8 cellular contexts compared by ENCODE assay signal in genomic region chrX:40580537-40581332, GRCh38.
A peak's percentile ranks its signal among the peaks of the same experiment; 100 is the strongest.
DNase-seq lines count a peak whose midpoint lies in the region; ATAC-seq lines count a peak whose summit lies in the region.

Gene ATP6AP2 (plus strand): TSS chrX:40580970. CDS start chrX:40581066, 96 bp downstream.

- H3K9ac ChIP-seq in BLaER1, result peak within 1 kb of the TSS; percentile 75

- peaks cover 5% of the 10 kb centered on the region; the same call in 1 of the 2 replicates for H3K27me3 ChIP-seq in BLaER1

- no peaks in the 10 kb centered on the region for H3K9me3 ChIP-seq in BLaER1

- peak within 1 kb of the TSS; percentile 75 for H3K4me3 ChIP-seq in BLaER1

- DNase-seq in NCI-H69 (lab: John Stamatoyannopoulos, UW), result peak; percentile 97
- DNase-seq in activated CD4-positive, alpha-beta T cell treated with anti-CD3 and anti-CD28 coated beads, Interleukin-2, amount 50 U/mL, for 1 hour, result peak; percentile 83
- DNase-seq in dedifferentiated amniotic fluid mesenchymal stem cell (ENCODE audit: extremely low spot score), result peak; percentile 91
- DNase-seq in left kidney (ENCODE audit: low read depth, low spot score), result peak; percentile 98
- DNase-seq in stimulated activated CD4-positive, alpha-beta T cell treated with anti-CD3 and anti-CD28 coated beads, Interleukin-2, amount 100 ng/mL, for 24 hours, result peak; percentile 87 to 88

- peaks cover 10% of the 10 kb centered on the region for H3K4me1 ChIP-seq in BLaER1

- peak within 1 kb of the TSS; percentile 65 for H3K4me2 ChIP-seq in BLaER1

- peak within 1 kb of the TSS; percentile 63 for H3K27ac ChIP-seq in BLaER1

- H3K36me3 ChIP-seq in BLaER1, result no peaks in the 10 kb centered on the region

- peaks cover 30% of the 10 kb centered on the region for H4K20me1 ChIP-seq in BLaER1

- ATAC-seq in GM19328 (IDR thresholded peaks at IDR 0.05; ENCODE audit: unreplicated experiment) (peak; percentile 93), HG03520 (IDR thresholded peaks at IDR 0.05; ENCODE audit: unreplicated experiment) (peak; percentile 91)

Comparison
In these comparisons a context has a peak if more than half of its experiments do, and no peak if none do; other contexts are left out.
1. Peak in every context shown above with its lines: DNase-seq, ATAC-seq, H3K4me3 ChIP-seq and H3K27ac ChIP-seq.